In the genomic region with DNA sequence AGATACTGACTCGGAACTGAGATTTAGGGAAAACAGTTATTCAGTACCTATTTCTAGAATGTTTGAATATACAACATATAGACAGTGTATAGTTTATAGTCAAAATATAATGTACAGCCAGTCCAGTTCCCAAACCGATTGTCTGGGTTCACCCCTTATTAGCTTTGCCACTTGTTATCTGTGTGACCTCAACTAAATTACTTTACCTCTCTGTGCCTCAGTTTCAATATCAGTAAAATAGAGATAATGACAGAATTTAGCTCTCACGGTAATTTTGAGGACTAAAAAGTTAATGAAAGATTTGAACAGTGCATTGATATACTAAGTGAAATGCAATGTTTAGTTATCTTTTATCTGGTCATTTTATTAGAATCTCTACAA, we compare ENCODE assay signal across 8 cellular contexts. TPM values are rescaled to one million over a fixed set of nuclear protein-coding genes. Genes with fewer than 3 reads are reported as not detected.
A peak's percentile ranks its signal among the peaks of the same experiment; 100 is the strongest.
DNase-seq lines count a peak whose midpoint lies in the region; ATAC-seq lines count a peak whose summit lies in the region.

No MANE protein-coding gene starts in this region.

- intact Hi-C loops in activated CD4-positive, alpha-beta T cell treated with anti-CD3 and anti-CD28 coated beads for 36 hours (cut with DNase I, micrococcal nuclease): loop anchor here (2.0 to 10.0 kb wide), 6 partner anchors 14 to 1838 kb away; a partner anchor contains a TSS

- H3K4me1 Mint-ChIP-seq in activated CD4-positive, alpha-beta T cell treated with anti-CD3 and anti-CD28 coated beads for 36 hours: peaks cover 37% of the 10 kb centered on the region
- H3K4me1 Mint-ChIP-seq in activated naive CD8-positive, alpha-beta T cell treated with anti-CD3 and anti-CD28 coated beads, Interleukin-2, amount 10 ng/mL, durations not matched to agents 7 days and 5 days: peaks cover 31% of the 10 kb centered on the region

- CTCF ChIA-PET in activated CD4-positive, alpha-beta T cell treated with anti-CD3 and anti-CD28 coated beads for 36 hours (lab: Charles Lee): interaction anchor here (1.4 to 2.6 kb wide), 3 partner anchors 9 to 46 kb away, joined by 5 to 10 read pairs (median 6); no protein-coding TSS in a partner anchor

- POLR2A ChIA-PET in activated CD4-positive, alpha-beta T cell treated with anti-CD3 and anti-CD28 coated beads for 36 hours (lab: Charles Lee): interaction anchor here (0.8 to 0.9 kb wide), 2 partner anchors 36 to 134 kb away, joined by 3 read pairs; a partner anchor contains a TSS
- POLR2A ChIA-PET in activated naive CD8-positive, alpha-beta T cell treated with anti-CD3 and anti-CD28 coated beads, Interleukin-2, amount 10 ng/mL, durations not matched to agents 7 days and 5 days (lab: Charles Lee): interaction anchor here (1.0 to 1.7 kb wide), 3 partner anchors 13 to 133 kb away, joined by 3 to 8 read pairs (median 3); a partner anchor contains a TSS

- peak overlapping the region; percentile 99 for H3K4me3 Mint-ChIP-seq in activated CD4-positive, alpha-beta T cell treated with anti-CD3 and anti-CD28 coated beads for 36 hours
- H3K4me3 Mint-ChIP-seq in activated naive CD8-positive, alpha-beta T cell treated with anti-CD3 and anti-CD28 coated beads, Interleukin-2, amount 10 ng/mL, durations not matched to agents 7 days and 5 days: peak overlapping the region; percentile 99

- DNase-seq in activated CD4-positive, alpha-beta T cell treated with anti-CD3 and anti-CD28 coated beads for 36 hours: no peak
- DNase-seq in activated CD4-positive, alpha-beta T cell treated with anti-CD3 and anti-CD28 coated beads, Interleukin-2, amount 50 U/mL, for 4 hours: no peak
- DNase-seq in activated naive CD8-positive, alpha-beta T cell treated with anti-CD3 and anti-CD28 coated beads, Interleukin-2, amount 10 ng/mL, durations not matched to agents 7 days and 5 days: no peak
- DNase-seq in NK-92 treated with Interleukin-12 subunit alpha and Interleukin-12 subunit beta, amount 100 ng/mL, for 24 hours (lab: John Stamatoyannopoulos, UW): no peak

- peaks cover 9% of the 10 kb centered on the region for H3K36me3 Mint-ChIP-seq in activated CD4-positive, alpha-beta T cell treated with anti-CD3 and anti-CD28 coated beads for 36 hours (ENCODE audit: low read depth)
- H3K36me3 Mint-ChIP-seq in activated naive CD8-positive, alpha-beta T cell treated with anti-CD3 and anti-CD28 coated beads, Interleukin-2, amount 10 ng/mL, durations not matched to agents 7 days and 5 days: peaks cover 7% of the 10 kb centered on the region

- no peaks in the 10 kb centered on the region for H3K27me3 ChIP-seq in layer of hippocampus (ENCODE audit: control insufficient read depth, insufficient read depth, low read length)

- H3K27ac ChIP-seq in layer of hippocampus (ENCODE audit: low read depth, low read length): peak overlapping the region; percentile 82
- peak overlapping the region; percentile 88 for H3K27ac ChIP-seq in temporal lobe (ENCODE audit: low read depth, low read length)

- H3K27ac Mint-ChIP-seq in activated CD4-positive, alpha-beta T cell treated with anti-CD3 and anti-CD28 coated beads for 36 hours: peak overlapping the region; percentile 81
- H3K27ac Mint-ChIP-seq in activated naive CD8-positive, alpha-beta T cell treated with anti-CD3 and anti-CD28 coated beads, Interleukin-2, amount 10 ng/mL, durations not matched to agents 7 days and 5 days: peak overlapping the region; percentile 87

- H3K9me3 Mint-ChIP-seq in activated CD4-positive, alpha-beta T cell treated with anti-CD3 and anti-CD28 coated beads for 36 hours (ENCODE audit: low read depth): no peaks in the 10 kb centered on the region
- H3K9me3 Mint-ChIP-seq in activated naive CD8-positive, alpha-beta T cell treated with anti-CD3 and anti-CD28 coated beads, Interleukin-2, amount 10 ng/mL, durations not matched to agents 7 days and 5 days: no peaks in the 10 kb centered on the region

- no peaks in the 10 kb centered on the region for H3K27me3 Mint-ChIP-seq in activated CD4-positive, alpha-beta T cell treated with anti-CD3 and anti-CD28 coated beads for 36 hours
- peaks cover 8% of the 10 kb centered on the region for H3K27me3 Mint-ChIP-seq in activated naive CD8-positive, alpha-beta T cell treated with anti-CD3 and anti-CD28 coated beads, Interleukin-2, amount 10 ng/mL, durations not matched to agents 7 days and 5 days

- no peak for ATAC-seq in activated CD4-positive, alpha-beta T cell treated with anti-CD3 and anti-CD28 coated beads for 36 hours
- ATAC-seq in activated naive CD8-positive, alpha-beta T cell treated with anti-CD3 and anti-CD28 coated beads, Interleukin-2, amount 10 ng/mL, durations not matched to agents 7 days and 5 days (ENCODE audit: low read depth): no peak
- ATAC-seq in HG03354 (IDR thresholded peaks at IDR 0.05; ENCODE audit: poor library complexity, severe bottlenecking, unreplicated experiment) (no peak), HG02763 (IDR thresholded peaks at IDR 0.05; ENCODE audit: unreplicated experiment) (no peak)

RNA-seq across cellular contexts. Expression of a gene that starts 0.8 kb away (rescaled TPM):
- total RNA-seq in activated CD4-positive, alpha-beta T cell treated with anti-CD3 and anti-CD28 coated beads for 36 hours: 10 to 100 TPM; 71.1 to 71.2 TPM
- 10 to 100 TPM; 62.8 to 72.6 TPM for total RNA-seq in activated naive CD8-positive, alpha-beta T cell treated with anti-CD3 and anti-CD28 coated beads, Interleukin-2, amount 10 ng/mL, durations not matched to agents 7 days and 5 days
- total RNA-seq in temporal lobe: 42.8 TPM

RNA-seq across cellular contexts. Expression of a gene that starts 51.0 kb away (rescaled TPM):
- 10 to 100 TPM; 28.7 to 29.8 TPM for total RNA-seq in activated CD4-positive, alpha-beta T cell treated with anti-CD3 and anti-CD28 coated beads for 36 hours
- 10 to 100 TPM; 55.8 to 58.3 TPM for total RNA-seq in activated naive CD8-positive, alpha-beta T cell treated with anti-CD3 and anti-CD28 coated beads, Interleukin-2, amount 10 ng/mL, durations not matched to agents 7 days and 5 days
- 22.4 TPM for total RNA-seq in temporal lobe
